In the genomic region with DNA sequence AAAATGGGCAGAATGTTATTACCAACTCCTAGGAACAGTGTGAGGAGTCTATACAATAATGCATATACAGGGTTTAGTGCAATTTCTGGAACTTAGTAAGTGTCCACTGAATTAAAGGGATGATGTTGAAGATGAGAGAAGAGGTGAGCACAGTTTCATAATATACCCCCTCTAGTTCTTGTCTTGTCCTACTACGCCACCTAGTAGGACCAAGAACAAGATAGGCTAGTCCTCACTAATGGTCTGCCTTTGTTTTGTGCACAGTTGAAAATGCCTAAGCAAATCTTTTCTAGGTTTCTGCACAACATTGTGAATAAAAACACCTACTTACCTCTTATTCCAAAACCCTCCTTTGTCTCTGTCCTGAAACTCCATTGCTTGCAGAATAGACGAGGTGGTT, we compare ENCODE assay signal across 30 cellular contexts.
DNase-seq lines count a peak whose midpoint lies in the region; ATAC-seq and TF ChIP-seq lines count a peak whose summit lies in the region.
"Had no signal": no experiment of that assay in that cellular context is flagged by ENCODE, and none has a peak within 500 bp of the region (broad histone marks: within the 10 kb centered on the region; RNA-seq: fewer than 3 reads in every experiment).

No MANE protein-coding gene starts in this region.

- no peaks in the 10 kb centered on the region for H3K27me3 ChIP-seq in foreskin keratinocyte
- H3K27me3 ChIP-seq: pancreas, upper lobe of right lung had no signal

- H3K36me3 ChIP-seq in OCI-LY7 (ENCODE audit: insufficient read depth, low read length): no peaks in the 10 kb centered on the region
- H3K36me3 ChIP-seq: left ventricle myocardium inferior, pancreas, upper lobe of right lung had no signal

- H3K36me3 Mint-ChIP-seq in activated naive CD4-positive, alpha-beta T cell treated with anti-CD3 and anti-CD28 coated beads for 36 hours (ENCODE audit: low read depth): no peaks in the 10 kb centered on the region
- H3K36me3 Mint-ChIP-seq: activated CD4-positive, alpha-beta memory T cell treated with anti-CD3 and anti-CD28 coated beads for 36 hours; CD4-positive, CD25-positive, alpha-beta regulatory T cell had no signal

- ATAC-seq in activated CD4-positive, CD25-positive, alpha-beta regulatory T cell treated with anti-CD3 and anti-CD28 coated beads, Interleukin-2, amount 50 U/mL, for 24 hours: no peak
- ATAC-seq in foreskin keratinocyte: no peak
- ATAC-seq: activated naive CD8-positive, alpha-beta T cell treated with anti-CD3 and anti-CD28 coated beads, Interleukin-2, amount 50 U/mL, for 24 hours; activated T-cell treated with anti-CD3 and anti-CD28 coated beads, Interleukin-2, amount 50 U/mL, for 72 hours; effector memory CD8-positive, alpha-beta T cell; HepG2; pancreas; stimulated activated naive CD8-positive, alpha-beta T cell treated with anti-CD3 and anti-CD28 coated beads, Interleukin-15, Interleukin-2, amounts not matched to agents 100 U/mL and 50 U/mL, for 24 hours; upper lobe of right lung had no signal

- no peaks in the 10 kb centered on the region for H3K79me2 ChIP-seq in OCI-LY7 (ENCODE audit: insufficient read depth, low read depth, low read length)

- no peak overlapping the region for H3K4me2 ChIP-seq in OCI-LY7 (ENCODE audit: low read length)

- H3K9me3 ChIP-seq in OCI-LY7 (ENCODE audit: low read length): no peaks in the 10 kb centered on the region
- H3K9me3 ChIP-seq: left ventricle myocardium inferior, pancreas, upper lobe of right lung had no signal

- CTCF ChIA-PET in OCI-LY7 (lab: Charles Lee; ENCODE audit: unreplicated experiment): no interaction called here
- CTCF ChIA-PET in activated naive CD4-positive, alpha-beta T cell treated with anti-CD3 and anti-CD28 coated beads for 36 hours (lab: Charles Lee): no interaction called here

- H3K27ac Mint-ChIP-seq in activated naive CD4-positive, alpha-beta T cell treated with anti-CD3 and anti-CD28 coated beads for 36 hours: no peak overlapping the region
- H3K27ac Mint-ChIP-seq: activated CD4-positive, alpha-beta memory T cell treated with anti-CD3 and anti-CD28 coated beads for 36 hours; activated naive CD8-positive, alpha-beta T cell treated with anti-CD3 and anti-CD28 coated beads, Interleukin-2, amount 50 U/mL, for 24 hours; activated T-cell treated with anti-CD3 and anti-CD28 coated beads, Interleukin-2, amount 50 U/mL, for 72 hours; CD4-positive, CD25-positive, alpha-beta regulatory T cell; effector memory CD8-positive, alpha-beta T cell; T-helper 1 cell treated with Interleukin-12 subunit alpha and Interleukin-12 subunit beta and Interleukin-4 antibody, amounts not matched to agents 30 μg/mL and 1 μg/mL, for 36 hours had no signal

- no peaks in the 10 kb centered on the region for H3K27me3 Mint-ChIP-seq in activated naive CD4-positive, alpha-beta T cell treated with anti-CD3 and anti-CD28 coated beads for 36 hours (ENCODE audit: low read depth)
- H3K27me3 Mint-ChIP-seq: activated CD4-positive, alpha-beta memory T cell treated with anti-CD3 and anti-CD28 coated beads for 36 hours; activated naive CD8-positive, alpha-beta T cell treated with anti-CD3 and anti-CD28 coated beads, Interleukin-2, amount 50 U/mL, for 24 hours; CD4-positive, CD25-positive, alpha-beta regulatory T cell; effector memory CD8-positive, alpha-beta T cell had no signal

- no TSS peak for BruUV-seq in OCI-LY7 (replicated peaks; lab: Mats Ljungman, UMichigan)

- H3K4me1 ChIP-seq in OCI-LY7 (ENCODE audit: insufficient read depth, low read length, poor library complexity, severe bottlenecking) (peaks cover 8% of the 10 kb centered on the region), foreskin keratinocyte (no peaks in the 10 kb centered on the region)
- H3K4me1 ChIP-seq: pancreas, upper lobe of right lung had no signal

- no peaks in the 10 kb centered on the region for H3K4me1 Mint-ChIP-seq in activated naive CD4-positive, alpha-beta T cell treated with anti-CD3 and anti-CD28 coated beads for 36 hours (ENCODE audit: low read depth)
- H3K4me1 Mint-ChIP-seq: activated naive CD8-positive, alpha-beta T cell treated with anti-CD3 and anti-CD28 coated beads, Interleukin-2, amount 50 U/mL, for 24 hours; CD4-positive, CD25-positive, alpha-beta regulatory T cell; neural crest cell had no signal

- H4K20me1 ChIP-seq in OCI-LY7 (ENCODE audit: insufficient read depth, low read length): no peaks in the 10 kb centered on the region

- peak; percentile 42 for TF ChIP-seq CTCF in OCI-LY7 (conservative IDR thresholded peaks at IDR 0.05; ENCODE audit: low read length)
- no peak for TF ChIP-seq CTCF in foreskin keratinocyte (conservative IDR thresholded peaks at IDR 0.05)

- no peak overlapping the region for H3K4me3 ChIP-seq in OCI-LY7 (ENCODE audit: low read depth, low read length, poor library complexity, severe bottlenecking)
- H3K4me3 ChIP-seq: left ventricle myocardium inferior, pancreas, SK-N-MC, skin epidermis, upper lobe of right lung had no signal

- H3K9me2 ChIP-seq in OCI-LY7 (ENCODE audit: insufficient read depth, low read length): no peaks in the 10 kb centered on the region

- no peak overlapping the region for H2AFZ ChIP-seq in OCI-LY7 (ENCODE audit: low read length)

- intact Hi-C loops in OCI-LY7 (cut with micrococcal nuclease; ENCODE audit: unreplicated experiment): no loop called here
- intact Hi-C loops in activated naive CD4-positive, alpha-beta T cell treated with anti-CD3 and anti-CD28 coated beads for 36 hours (cut with micrococcal nuclease): no loop called here

- POLR2A ChIA-PET in OCI-LY7 (lab: Charles Lee): no interaction called here

- no peak overlapping the region for H3K4me3 Mint-ChIP-seq in activated naive CD4-positive, alpha-beta T cell treated with anti-CD3 and anti-CD28 coated beads for 36 hours
- H3K4me3 Mint-ChIP-seq: activated CD4-positive, alpha-beta memory T cell treated with anti-CD3 and anti-CD28 coated beads for 36 hours; activated naive CD8-positive, alpha-beta T cell treated with anti-CD3 and anti-CD28 coated beads, Interleukin-2, amount 50 U/mL, for 24 hours; activated T-cell treated with anti-CD3 and anti-CD28 coated beads, Interleukin-2, amount 50 U/mL, for 72 hours; CD4-positive, CD25-positive, alpha-beta regulatory T cell; effector memory CD8-positive, alpha-beta T cell; neural crest cell; T-helper 1 cell treated with Interleukin-12 subunit alpha and Interleukin-12 subunit beta and Interleukin-4 antibody, amounts not matched to agents 30 μg/mL and 1 μg/mL, for 36 hours had no signal

- peak; percentile 9 for DNase-seq in NCI-H146 (lab: John Stamatoyannopoulos, UW)
- DNase-seq in NCI-H146 treated with DMSO at 0.1 percent for 48 hours (lab: John Stamatoyannopoulos, UW; ENCODE audit: unreplicated experiment): no peak
- peak; percentile 1 for DNase-seq in HT1080 (ENCODE audit: low read depth)
- no peak for DNase-seq in OCI-LY7 (ENCODE audit: low spot score)
- peak; percentile 38 for DNase-seq in iPS-NIHi7 (ENCODE audit: extremely low spot score)
- DNase-seq in activated naive CD4-positive, alpha-beta T cell treated with anti-CD3 and anti-CD28 coated beads for 36 hours: no peak
- DNase-seq in foreskin keratinocyte: no peak
- DNase-seq: activated CD4-positive, alpha-beta memory T cell treated with anti-CD3 and anti-CD28 coated beads for 36 hours; activated CD4-positive, alpha-beta T cell treated with anti-CD3 and anti-CD28 coated beads for 1 hour; activated naive CD8-positive, alpha-beta T cell treated with anti-CD3 and anti-CD28 coated beads, Interleukin-2, amount 50 U/mL, for 24 hours; activated T-cell treated with anti-CD3 and anti-CD28 coated beads, Interleukin-2, amount 50 U/mL, for 72 hours; CD4-positive, CD25-positive, alpha-beta regulatory T cell; effector memory CD8-positive, alpha-beta T cell; erythroblast; HCEC 1CT; left ventricle myocardium inferior; NCI-H1048; NCI-H187; NCI-H2171 treated with DMSO at 0.1 percent for 48 hours; NCI-H510A treated with DMSO at 0.1 percent for 48 hours; pancreas; stimulated activated naive CD8-positive, alpha-beta T cell treated with anti-CD3 and anti-CD28 coated beads, Interleukin-15, Interleukin-2, amounts not matched to agents 100 U/mL and 50 U/mL, for 24 hours; upper lobe of right lung had no signal

- H3K27ac ChIP-seq in OCI-LY7 (ENCODE audit: low read depth, low read length, poor library complexity, severe bottlenecking) (no peak overlapping the region), foreskin keratinocyte (no peak overlapping the region)
- H3K27ac ChIP-seq: left ventricle myocardium inferior, pancreas, RWPE1, SK-N-MC, skin epidermis, upper lobe of right lung had no signal

- H3K9me3 Mint-ChIP-seq in activated naive CD4-positive, alpha-beta T cell treated with anti-CD3 and anti-CD28 coated beads for 36 hours: peaks cover 12% of the 10 kb centered on the region
- H3K9me3 Mint-ChIP-seq: neural crest cell had no signal

Comparison
In these comparisons a context has a peak if more than half of its experiments do, and no peak if none do; other contexts are left out.
1. DNase-seq: peak in NCI-H146 (single experiment), HT1080 (single experiment) and iPS-NIHi7 (single experiment); none in NCI-H146 treated with DMSO at 0.1 percent for 48 hours (single experiment), OCI-LY7 (single experiment), activated naive CD4-positive, alpha-beta T cell treated with anti-CD3 and anti-CD28 coated beads for 36 hours (single experiment) and foreskin keratinocyte (0 of 2).